ENCODE assay signal across 8 cellular contexts in the genomic region with DNA sequence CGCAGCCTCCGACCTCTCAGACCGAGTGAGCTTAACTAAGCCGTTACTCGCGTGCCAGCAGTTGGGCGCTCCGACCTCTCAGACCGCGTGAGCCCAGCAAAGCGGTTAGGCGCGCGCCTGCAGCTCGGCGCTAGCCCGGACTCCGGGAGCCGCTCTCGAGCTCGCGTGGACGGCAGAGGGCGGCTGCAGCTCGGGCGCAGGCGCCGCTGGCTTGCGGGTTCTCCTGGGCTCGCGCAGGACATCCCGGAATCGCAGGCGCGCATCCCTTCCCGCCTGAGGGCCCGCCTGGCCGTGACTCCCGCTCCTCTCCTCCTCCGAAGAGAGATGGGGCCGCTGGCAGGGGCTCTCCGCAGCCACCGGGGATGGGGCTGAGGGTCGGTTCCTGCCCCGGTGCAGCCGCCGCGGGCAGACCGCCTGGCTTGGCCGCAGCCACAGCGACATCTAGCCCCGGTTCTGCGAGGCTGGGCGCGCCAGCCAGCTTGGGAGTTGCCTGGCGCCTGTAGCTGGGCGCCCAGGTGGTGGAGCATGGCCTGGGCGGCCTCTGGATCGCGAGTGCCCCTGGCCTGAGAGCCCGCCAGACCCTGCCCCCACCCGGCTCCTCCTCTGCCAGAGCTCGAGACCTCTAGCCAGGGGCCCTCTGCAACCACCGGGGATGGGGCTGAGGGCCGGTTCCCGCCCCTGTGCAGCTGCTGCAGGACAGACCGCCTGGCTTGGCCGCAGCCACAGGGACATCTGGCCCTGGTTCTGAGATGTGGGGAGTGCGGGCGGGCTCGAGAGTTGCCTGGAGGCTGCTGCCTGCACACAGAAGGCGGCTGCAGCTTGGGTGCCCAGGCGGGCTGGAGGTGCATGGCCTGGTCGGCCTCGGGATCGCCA.
DNase-seq lines count a peak whose midpoint lies in the region; ATAC-seq and TF ChIP-seq lines count a peak whose summit lies in the region.
"Not testable (repeated sequence)": the region's sequence is repeated elsewhere in the genome, so short reads cannot be mapped to it uniquely, and the experiment has no call there.

No MANE protein-coding gene starts in this region.

- H4K20me1 ChIP-seq in KMS-11 (ENCODE audit: insufficient read depth) = not testable (repeated sequence)

- peak overlapping the region; percentile 46; the same call in 1 of the 2 replicates for H3K9ac ChIP-seq in KMS-11
- not testable (repeated sequence) for H3K9ac ChIP-seq in colonic mucosa (ENCODE audit: low read depth in 2 of 2, low read length in 2 of 2)

- H2AFZ ChIP-seq in KMS-11 (ENCODE audit: low read depth) = peak overlapping the region; percentile 93

- not testable (repeated sequence) for H3K9me3 ChIP-seq in CD4-positive, alpha-beta T cell (ENCODE audit: control insufficient read depth, low read length); colonic mucosa

- POLR2A ChIA-PET in CD4-positive, alpha-beta T cell (lab: Charles Lee) = interaction anchor here (0.5 to 1.7 kb wide), 2 partner anchors 17 to 279 kb away, joined by 3 to 15 read pairs; no protein-coding TSS in a partner anchor

- not testable (repeated sequence) for H3K9me3 Mint-ChIP-seq in CD4-positive, alpha-beta T cell

- not testable (repeated sequence) for H3K4me1 Mint-ChIP-seq in CD4-positive, alpha-beta T cell (ENCODE audit: low read depth)

- H3K4me3 Mint-ChIP-seq in CD4-positive, alpha-beta T cell = peak overlapping the region; percentile 77

- H3K4me1 ChIP-seq in KMS-11 (ENCODE audit: low read depth, poor library complexity, severe bottlenecking); colonic mucosa: not testable (repeated sequence)

- intact Hi-C loops in CD4-positive, alpha-beta T cell (cut with DNase I, micrococcal nuclease); colonic mucosa (cut with DNase I): not testable (repeated sequence)

- ATAC-seq in CD4-positive, alpha-beta T cell (ENCODE audit: poor library complexity) = peak; percentile 93

- H3K79me2 ChIP-seq in KMS-11 (ENCODE audit: insufficient read depth, low read depth) = not testable (repeated sequence)

- CTCF ChIA-PET in CD4-positive, alpha-beta T cell (lab: Charles Lee) = interaction anchor here (1.2 kb wide), 1 partner anchor 16 kb away, joined by 3 read pairs; no protein-coding TSS in a partner anchor

- H3K27me3 ChIP-seq in CD4-positive, alpha-beta T cell (ENCODE audit: control insufficient read depth, insufficient read depth, low read length) = peaks cover 25% of the 10 kb centered on the region
- not testable (repeated sequence) for H3K27me3 ChIP-seq in KMS-11 (ENCODE audit: insufficient read depth, low read depth)
- peaks cover 46% of the 10 kb centered on the region for H3K27me3 ChIP-seq in colonic mucosa

- H3K4me2 ChIP-seq in KMS-11 = peak overlapping the region; percentile 93

- TF ChIP-seq CTCF in CD4-positive, alpha-beta T cell (IDR thresholded peaks at IDR 0.05); KMS-11 (conservative IDR thresholded peaks at IDR 0.05; ENCODE audit: low read depth, low read length); colonic mucosa (IDR thresholded peaks at IDR 0.05): not testable (repeated sequence)

- peak; percentile 24 to 68 (median 52) for DNase-seq in CD4-positive, alpha-beta T cell
- DNase-seq in RPMI8226 (peak; percentile 28), activated T-cell treated with anti-CD3 and anti-CD28 coated beads for 48 hours (ENCODE audit: low read depth) (peak; percentile 45), colonic mucosa (peak; percentile 47), hippocampal formation (lab: John Stamatoyannopoulos, UW) (peak; percentile 39 to 73), nucleus accumbens (lab: John Stamatoyannopoulos, UW) (peak in 45 of 56 donors; percentile 14 to 77 (median 48))
- peak; percentile 68 for DNase-seq in stimulated activated CD8-positive, alpha-beta memory T cell treated with anti-CD3 and anti-CD28 coated beads, Interleukin-4, amount 100 ng/mL, for 48 hours

- not testable (repeated sequence) for H3K27ac Mint-ChIP-seq in CD4-positive, alpha-beta T cell

- not testable (repeated sequence) for H3K27ac ChIP-seq in CD4-positive, alpha-beta T cell (ENCODE audit: low read depth, low read length); colonic mucosa
- peak overlapping the region; percentile 51 for H3K27ac ChIP-seq in KMS-11

- H3K36me3 Mint-ChIP-seq in CD4-positive, alpha-beta T cell (ENCODE audit: low read depth) = not testable (repeated sequence)

- peaks cover 61% of the 10 kb centered on the region for H3K27me3 Mint-ChIP-seq in CD4-positive, alpha-beta T cell

- H3K4me3 ChIP-seq in KMS-11 (IDR thresholded peaks at IDR 0.05; ENCODE audit: insufficient read depth, low read depth, low read length) = not testable (repeated sequence)
- H3K4me3 ChIP-seq in colonic mucosa = peak overlapping the region; percentile 19

- not testable (repeated sequence) for H3K36me3 ChIP-seq in KMS-11 (ENCODE audit: insufficient read depth); colonic mucosa
